Comparison of ENCODE assay signal across 8 cellular contexts in the genomic region with DNA sequence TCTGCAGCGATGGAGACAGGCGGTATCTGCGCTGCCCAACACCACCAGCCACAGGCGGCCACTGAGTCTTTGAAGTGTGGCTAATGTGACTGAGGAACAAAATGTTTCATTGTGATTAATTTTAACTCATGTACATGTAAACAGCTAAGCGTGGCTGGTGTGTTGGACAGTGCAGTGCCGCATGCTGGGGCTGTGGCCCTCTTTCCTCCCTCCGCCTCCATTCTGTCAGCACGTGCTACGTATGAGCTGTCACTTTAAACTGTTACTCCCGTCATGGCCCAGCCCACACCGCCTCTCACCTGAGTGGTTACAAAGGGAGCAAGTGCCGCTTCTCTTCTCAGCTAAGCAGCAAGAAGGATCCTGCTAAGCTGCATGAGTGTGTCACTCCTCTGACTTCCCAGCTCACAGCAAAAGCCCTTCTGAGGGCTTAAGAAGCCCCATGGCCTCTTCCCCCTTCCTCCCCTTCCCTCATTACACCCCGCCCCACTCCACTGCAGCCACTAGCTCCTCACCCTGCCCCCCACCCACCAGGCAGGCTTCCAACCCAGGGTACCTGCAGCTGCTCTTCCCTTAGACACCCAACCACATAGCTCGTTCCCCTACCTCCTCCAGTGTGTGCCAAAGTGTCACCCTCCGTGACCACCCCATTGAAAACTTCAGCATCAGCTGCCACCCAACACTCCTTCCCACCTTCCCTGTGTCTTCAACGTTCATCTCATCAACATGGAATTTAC. TPM values are rescaled to one million over a fixed set of nuclear protein-coding genes. Genes with fewer than 3 reads are reported as not detected.
DNase-seq lines count a peak whose midpoint lies in the region; ATAC-seq, FAIRE-seq and TF ChIP-seq lines count a peak whose summit lies in the region.

No MANE protein-coding gene starts in this region.

- TF ChIP-seq RAD21 in HepG2 (CRISPR knock-in tag; IDR thresholded peaks at IDR 0.05), result no peak

- no peak for FAIRE-seq in HepG2 (lab: Jason Lieb, UNC)

- no peaks in the 10 kb centered on the region for H4K20me1 ChIP-seq in HepG2 (ENCODE audit: insufficient read depth, low read length)

- intact Hi-C loops in HepG2 (cut with micrococcal nuclease; ENCODE audit: unreplicated experiment), result loop anchor here (5.0 to 10.0 kb wide), 3 partner anchors 34 to 166 kb away; no protein-coding TSS in a partner anchor

- no peaks in the 10 kb centered on the region for H3K27me3 ChIP-seq in HepG2 (ENCODE audit: control insufficient read depth in 1 of 2, insufficient read depth in 2 of 2, low read length in 2 of 2)

- CTCF ChIA-PET in HepG2 (lab: Yijun Ruan, JAX; ENCODE audit: low intra/inter-chr PET ratio, low total read pairs), result interaction anchor here (1.5 to 2.3 kb wide), 2 partner anchors 86 to 88 kb away, joined by 6 to 46 read pairs; no protein-coding TSS in a partner anchor

- peak; percentile 44 for ATAC-seq in HepG2
- ATAC-seq in GM18505 (IDR thresholded peaks at IDR 0.05; ENCODE audit: unreplicated experiment), result no peak
- no peak for ATAC-seq in GM19452 (IDR thresholded peaks at IDR 0.05; ENCODE audit: unreplicated experiment)

- 37% methylated on average over 15 of the region's 16 CpGs for whole genome bisulfite sequencing in HepG2 (ENCODE audit: low lambda C conversion rate)

- H3K27ac ChIP-seq in HepG2 (ENCODE audit: extremely low read length, insufficient read depth, low read length), result no peak overlapping the region

- H3K4me3 ChIP-seq in astrocyte of the spinal cord (ENCODE audit: low read depth, low read length), result no peak overlapping the region
- H3K4me3 ChIP-seq in HepG2 (replicated peaks in 1 of 3; ENCODE audit: insufficient read depth in 1 of 3, low read depth in 2 of 3, low read length in 3 of 3), result peak overlapping the region in 1 of 3 experiments; percentile 55; a peak in 1 of 6 replicates

- peak overlapping the region; percentile 98 for H3K4me2 ChIP-seq in HepG2 (ENCODE audit: low read depth, low read length)

- no peaks in the 10 kb centered on the region for H3K79me2 ChIP-seq in HepG2 (ENCODE audit: insufficient read depth, low read length)

- H3K9me3 ChIP-seq in HepG2 (ENCODE audit: low read length), result no peaks in the 10 kb centered on the region

- no peak overlapping the region for H2AFZ ChIP-seq in HepG2 (ENCODE audit: low read length)

- no peaks in the 10 kb centered on the region for H3K36me3 ChIP-seq in HepG2 (replicated peaks in 1 of 2; ENCODE audit: control insufficient read depth in 1 of 2, insufficient read depth in 2 of 2, low read length in 2 of 2)

- no peak for TF ChIP-seq EP300 in HepG2 (IDR thresholded peaks at IDR 0.05; ENCODE audit: low read depth in 2 of 2, low read length in 2 of 2)
- TF ChIP-seq EP300 in HepG2 (CRISPR knock-in tag; IDR thresholded peaks at IDR 0.05; ENCODE audit: borderline replicate concordance), result no peak

- DNase-seq in ELF-1 (ENCODE audit: low read depth, low spot score) (peak; percentile 49), T-helper 9 cell (peak; percentile 39), astrocyte of the spinal cord (ENCODE audit: low read depth, low spot score) (peak; percentile 5), HepG2 (ENCODE audit: low spot score) (no peak), cortex of kidney (lab: John Stamatoyannopoulos, UW) (no peak)
- DNase-seq in stimulated activated CD8-positive, alpha-beta memory T cell treated with anti-CD3 and anti-CD28 coated beads, Interleukin-15, amount 100 ng/mL, for 4 hours (ENCODE audit: low read depth in 2 of 2), result peak; percentile 57 to 76

- POLR2A ChIA-PET in HepG2 (lab: Yijun Ruan, JAX), result interaction anchor here (0.6 to 2.5 kb wide), 9 partner anchors 9 to 166 kb away, joined by 3 to 19 read pairs (median 6); partner anchors contain the start of gene HASPIN

- H3K4me1 ChIP-seq in HepG2 (ENCODE audit: insufficient read depth, low read length), result peaks cover 60% of the 10 kb centered on the region

- in situ Hi-C loops in astrocyte of the spinal cord (cut with HindIII; ENCODE audit: low sequenced_read_pairs), result no loop called here
- in situ Hi-C loops in HepG2 (cut with HindIII; ENCODE audit: extremely low pct_ligation_motif_present, low pct_unique_long_range_greater_than_20kb), result loop anchor here (5.0 to 10.0 kb wide), 2 partner anchors 84 to 166 kb away; no protein-coding TSS in a partner anchor

- TF ChIP-seq POLR2A in HepG2 (IDR thresholded peaks at IDR 0.05; ENCODE audit: insufficient read depth in 1 of 2, low read depth in 2 of 2, low read length in 2 of 2), result no peak
- no peak for TF ChIP-seq POLR2A in GM18505 (IDR thresholded peaks at IDR 0.05; ENCODE audit: borderline replicate concordance, extremely low read depth, insufficient read depth, insufficient read length)

- no TSS peak for BruUV-seq in HepG2 (replicated peaks; lab: Mats Ljungman, UMichigan)

- TF ChIP-seq CTCF in astrocyte of the spinal cord (IDR thresholded peaks at IDR 0.05; ENCODE audit: low read depth, low read length) (no peak), HepG2 (CRISPR knock-in tag; IDR thresholded peaks at IDR 0.05) (no peak)

- H3K9ac ChIP-seq in HepG2 (ENCODE audit: insufficient read depth, low read depth, low read length), result no peak overlapping the region

TF ChIP-seq in HepG2, 621 proteins besides CTCF, POLR2A, EP300 and RAD21 (continues in another document):
- no peak for TF ChIP-seq HINFP (CRISPR knock-in tag; IDR thresholded peaks at IDR 0.05; ENCODE audit: low read depth)
- TF ChIP-seq TGIF2 (CRISPR knock-in tag; IDR thresholded peaks at IDR 0.05), result peak; percentile 58; the same call in 1 of the 2 replicates
- no peak for TF ChIP-seq MATR3 (CRISPR knock-in tag; IDR thresholded peaks at IDR 0.05)

RNA-seq across cellular contexts. Expression of gene HASPIN, which starts 15.0 kb away (rescaled TPM):
- 7.8 and 8.1 TPM in 2 replicates for total RNA-seq in HepG2 (2016; rRNA removed; fragmentation: Illumina TruSeq; extraction: Trizol)
- 1.3 and 1.4 TPM in 2 replicates for total RNA-seq in HepG2 (2016; cell fraction: cytosol; rRNA removed; fragmentation: Illumina TruSeq; extraction: Trizol; ENCODE audit: low read depth)
- total RNA-seq in HepG2 (2016; cell fraction: insoluble cytoplasmic fraction; rRNA removed; fragmentation: Illumina TruSeq; extraction: Trizol), result 7.4 and 8.8 TPM in 2 replicates
- total RNA-seq in HepG2 (2016; cell fraction: membrane; rRNA removed; fragmentation: Illumina TruSeq; extraction: Trizol), result 4.8 TPM in 2 replicates
- total RNA-seq in HepG2 (2016; cell fraction: nucleus; rRNA removed; fragmentation: Illumina TruSeq; extraction: Trizol), result 4.1 and 5.0 TPM in 2 replicates
- polyA plus RNA-seq in HepG2 (2011; rRNA removed), result 1.9 and 2.7 TPM in 2 replicates
- polyA plus RNA-seq in HepG2 (2011; cell fraction: cytosol; rRNA removed), result 1.5 and 1.9 TPM in 2 replicates
- 1.1 and 2.3 TPM in 2 replicates for polyA plus RNA-seq in HepG2 (2011; cell fraction: nucleus; rRNA removed)
- polyA plus RNA-seq in HepG2 (2012), result 1.1 and 1.9 TPM in 2 replicates
- 0.50 and 0.65 TPM in 2 replicates for polyA plus RNA-seq in HepG2 (2016; cell fraction: cytosol; fragmentation: Illumina TruSeq; extraction: Trizol; ENCODE audit: low read depth)
- 5.0 and 5.9 TPM in 2 replicates for polyA plus RNA-seq in HepG2 (2016; cell fraction: insoluble cytoplasmic fraction; fragmentation: Illumina TruSeq; extraction: Trizol; ENCODE audit: low read depth)
- 1.5 and 1.6 TPM in 2 replicates for polyA plus RNA-seq in HepG2 (2016; cell fraction: membrane; fragmentation: Illumina TruSeq; extraction: Trizol; ENCODE audit: low read depth)
- polyA plus RNA-seq in HepG2 (2016; cell fraction: nucleus; fragmentation: Illumina TruSeq; extraction: Trizol; ENCODE audit: insufficient read depth, low read depth), result 3.6 and 4.4 TPM in 2 replicates
- polyA minus RNA-seq in HepG2 (2011; rRNA and poly(A)+ RNA removed; ENCODE audit: low replicate concordance), result 5.0 and 17.7 TPM in 2 replicates
- polyA minus RNA-seq in HepG2 (2011; cell fraction: cytosol; rRNA and poly(A)+ RNA removed), result 4.4 and 5.5 TPM in 2 replicates
- polyA minus RNA-seq in HepG2 (2011; cell fraction: nucleus; rRNA and poly(A)+ RNA removed), result 3.0 and 5.7 TPM in 2 replicates

RNA-seq across cellular contexts. Expression of gene P2RX5, which starts 42.8 kb away (rescaled TPM):
- total RNA-seq in HepG2 (2016; rRNA removed; fragmentation: Illumina TruSeq; extraction: Trizol), result 0.90 and 0.95 TPM in 2 replicates
- total RNA-seq in HepG2 (2016; cell fraction: cytosol; rRNA removed; fragmentation: Illumina TruSeq; extraction: Trizol; ENCODE audit: low read depth), result 0.20 and 0.79 TPM in 2 replicates
- 0.64 and 0.82 TPM in 2 replicates for total RNA-seq in HepG2 (2016; cell fraction: insoluble cytoplasmic fraction; rRNA removed; fragmentation: Illumina TruSeq; extraction: Trizol)
- 0.62 and 0.93 TPM in 2 replicates for total RNA-seq in HepG2 (2016; cell fraction: membrane; rRNA removed; fragmentation: Illumina TruSeq; extraction: Trizol)
- 0.53 and 1.1 TPM in 2 replicates for total RNA-seq in HepG2 (2016; cell fraction: nucleus; rRNA removed; fragmentation: Illumina TruSeq; extraction: Trizol)
- polyA plus RNA-seq in HepG2 (2011; rRNA removed), result 1.0 and 1.7 TPM in 2 replicates
- 1.4 and 1.5 TPM in 2 replicates for polyA plus RNA-seq in HepG2 (2011; cell fraction: cytosol; rRNA removed)
- polyA plus RNA-seq in HepG2 (2011; cell fraction: nucleus; rRNA removed), result 1.6 and 1.9 TPM in 2 replicates
- polyA plus RNA-seq in HepG2 (2012), result 0.50 and 1.1 TPM in 2 replicates
- polyA plus RNA-seq in HepG2 (2016; cell fraction: cytosol; fragmentation: Illumina TruSeq; extraction: Trizol; ENCODE audit: low read depth), result 0.24 and 0.38 TPM in 2 replicates
- polyA plus RNA-seq in HepG2 (2016; cell fraction: insoluble cytoplasmic fraction; fragmentation: Illumina TruSeq; extraction: Trizol; ENCODE audit: low read depth), result 0.46 and 0.98 TPM in 2 replicates
- polyA plus RNA-seq in HepG2 (2016; cell fraction: membrane; fragmentation: Illumina TruSeq; extraction: Trizol; ENCODE audit: low read depth), result 0.48 and 0.70 TPM in 2 replicates
- 1.5 and 1.7 TPM in 2 replicates for polyA plus RNA-seq in HepG2 (2016; cell fraction: nucleus; fragmentation: Illumina TruSeq; extraction: Trizol; ENCODE audit: insufficient read depth, low read depth)
- 1.6 and 53.3 TPM in 2 replicates for polyA minus RNA-seq in HepG2 (2011; rRNA and poly(A)+ RNA removed; ENCODE audit: low replicate concordance)
- polyA minus RNA-seq in HepG2 (2011; cell fraction: cytosol; rRNA and poly(A)+ RNA removed), result 0.49 and 1.2 TPM in 2 replicates
- 0.87 and 1.0 TPM in 2 replicates for polyA minus RNA-seq in HepG2 (2011; cell fraction: nucleus; rRNA and poly(A)+ RNA removed)

Comparison
In these comparisons a context has a peak if more than half of its experiments do, and no peak if none do; other contexts are left out.
1. DNase-seq: peak in ELF-1 (single experiment), T-helper 9 cell (single experiment), astrocyte of the spinal cord (single experiment) and stimulated activated CD8-positive, alpha-beta memory T cell treated with anti-CD3 and anti-CD28 coated beads, Interleukin-15, amount 100 ng/mL, for 4 hours (2 of 2); none in HepG2 (single experiment) and cortex of kidney (single experiment).